20 cellular contexts compared by ENCODE assay signal in genomic region chr17:231966-232807, GRCh38. TPM values are rescaled to one million over a fixed set of nuclear protein-coding genes. Genes with fewer than 3 reads are reported as not detected.
DNase-seq lines count a peak whose midpoint lies in the region; ATAC-seq, FAIRE-seq and TF ChIP-seq lines count a peak whose summit lies in the region.
"Had no signal": no experiment of that assay in that cellular context is flagged by ENCODE, and none has a peak within 500 bp of the region (broad histone marks: within the 10 kb centered on the region; RNA-seq: fewer than 3 reads in every experiment).

No MANE protein-coding gene starts in this region.

- no peaks in the 10 kb centered on the region for H3K36me3 Mint-ChIP-seq in chondrocyte (ENCODE audit: low read depth)
- H3K36me3 Mint-ChIP-seq: activated naive CD8-positive, alpha-beta T cell had no signal

- H3K27ac ChIP-seq in OCI-LY1 (ENCODE audit: low read depth, low read length, poor library complexity, severe bottlenecking) (peak overlapping the region; percentile 99), lung (ENCODE audit: low read depth in 1 of 2, low read length in 1 of 2) (peak overlapping the region; percentile 20 to 50), skeletal muscle tissue (ENCODE audit: low read depth, low read length) (peak overlapping the region; percentile 81), PC-9 (no peak overlapping the region)
- H3K27ac ChIP-seq: testis had no signal

- H3K27me3 Mint-ChIP-seq in chondrocyte (ENCODE audit: low read depth), result no peaks in the 10 kb centered on the region
- H3K27me3 Mint-ChIP-seq: activated naive CD8-positive, alpha-beta T cell had no signal

- CTCF ChIA-PET in PC-9 (lab: Charles Lee), result interaction anchor here (0.5 to 0.6 kb wide), 2 partner anchors 35 to 152 kb away, joined by 3 read pairs; no protein-coding TSS in a partner anchor

- H2AFZ ChIP-seq in OCI-LY1 (ENCODE audit: low read length) (no peak overlapping the region), PC-9 (no peak overlapping the region)

- H3K36me3 ChIP-seq in OCI-LY1 (ENCODE audit: insufficient read depth, low read length) (no peaks in the 10 kb centered on the region), lung (ENCODE audit: control insufficient read depth in 2 of 2, insufficient read depth in 2 of 2, low read length in 2 of 2) (peaks cover 0 to 2% of the 10 kb centered on the region in 2 donors), skeletal muscle tissue (ENCODE audit: control insufficient read depth in 3 of 3, insufficient read depth in 3 of 3, low read length in 3 of 3) (no peaks in the 10 kb centered on the region), PC-9 (ENCODE audit: low read depth) (no peaks in the 10 kb centered on the region)
- H3K36me3 ChIP-seq: BE2C, cardiac muscle cell had no signal

- no peaks in the 10 kb centered on the region for H3K79me2 ChIP-seq in OCI-LY1 (ENCODE audit: insufficient read depth, low read length)
- H3K79me2 ChIP-seq in PC-9 (ENCODE audit: low read depth), result no peaks in the 10 kb centered on the region

- no peak overlapping the region for H3K4me3 Mint-ChIP-seq in chondrocyte (ENCODE audit: unreplicated experiment)
- H3K4me3 Mint-ChIP-seq: activated naive CD8-positive, alpha-beta T cell had no signal

- intact Hi-C loops in PC-9 (cut with micrococcal nuclease; ENCODE audit: unreplicated experiment), result no loop called here

- BruUV-seq in PC-9 (replicated peaks; lab: Mats Ljungman, UMichigan), result no TSS peak

- H3K4me1 Mint-ChIP-seq in chondrocyte (ENCODE audit: low read depth), result peaks cover 5% of the 10 kb centered on the region

- ATAC-seq in lung (ENCODE audit: insufficient read depth, low FRiP score), result no peak
- no peak for ATAC-seq in esophagus mucosa
- ATAC-seq: HCT116 had no signal

- H3K9me2 ChIP-seq in OCI-LY1 (ENCODE audit: low read depth, low read length) (no peaks in the 10 kb centered on the region), PC-9 (ENCODE audit: insufficient read depth) (no peaks in the 10 kb centered on the region)

- no peaks in the 10 kb centered on the region for H3K9me3 Mint-ChIP-seq in chondrocyte (ENCODE audit: low read depth)

- H4K20me1 ChIP-seq in OCI-LY1 (ENCODE audit: insufficient read depth, low read length) (no peaks in the 10 kb centered on the region), PC-9 (ENCODE audit: insufficient read depth) (no peaks in the 10 kb centered on the region)

- H3K4me3 ChIP-seq in OCI-LY1 (ENCODE audit: low read depth, low read length, poor library complexity, severe bottlenecking), result peak overlapping the region; percentile 26
- H3K4me3 ChIP-seq in lung, result no peak overlapping the region
- no peak overlapping the region for H3K4me3 ChIP-seq in skeletal muscle tissue (ENCODE audit: low read length in 3 of 3)
- no peak overlapping the region for H3K4me3 ChIP-seq in PC-9
- H3K4me3 ChIP-seq: cardiac muscle cell, testis had no signal

- no peak for FAIRE-seq in D721Med (lab: Jason Lieb, UNC)

- H3F3A ChIP-seq in OCI-LY1 (ENCODE audit: insufficient read depth, low read length) (peaks cover 10% of the 10 kb centered on the region; the same call in 1 of the 2 replicates), PC-9 (ENCODE audit: insufficient read depth, low read depth) (no peaks in the 10 kb centered on the region)

- POLR2A ChIA-PET in PC-9 (lab: Charles Lee; ENCODE audit: unreplicated experiment), result interaction anchor here (0.6 kb wide), 1 partner anchor 645 kb away, joined by 3 read pairs; no protein-coding TSS in a partner anchor

- H3K27me3 ChIP-seq in OCI-LY1 (ENCODE audit: insufficient read depth, low read length) (no peaks in the 10 kb centered on the region), lung (ENCODE audit: control insufficient read depth, insufficient read depth) (no peaks in the 10 kb centered on the region), skeletal muscle tissue (ENCODE audit: control insufficient read depth in 3 of 3, insufficient read depth in 3 of 3, low read length in 3 of 3) (no peaks in the 10 kb centered on the region), PC-9 (ENCODE audit: insufficient read depth, low read depth) (no peaks in the 10 kb centered on the region)
- H3K27me3 ChIP-seq: BE2C, cardiac muscle cell, testis had no signal

- peak overlapping the region; percentile 58 for H3K4me2 ChIP-seq in OCI-LY1 (ENCODE audit: low read length)
- no peak overlapping the region for H3K4me2 ChIP-seq in PC-9

- H3K4me1 ChIP-seq in OCI-LY1 (ENCODE audit: insufficient read depth, low read length, severe bottlenecking) (peaks cover 46% of the 10 kb centered on the region), lung (ENCODE audit: control insufficient read depth in 2 of 2, insufficient read depth in 2 of 2, low read length in 2 of 2) (peaks cover 0 to 3% of the 10 kb centered on the region in 2 donors), skeletal muscle tissue (ENCODE audit: control insufficient read depth in 3 of 3, insufficient read depth in 3 of 3, low read length in 3 of 3) (peaks cover 0 to 8% (median 3%) of the 10 kb centered on the region in 3 donors), PC-9 (replicated peaks; ENCODE audit: insufficient read depth) (no peaks in the 10 kb centered on the region)
- H3K4me1 ChIP-seq: BE2C, testis had no signal

- TF ChIP-seq CTCF in OCI-LY1 (IDR thresholded peaks at IDR 0.05; ENCODE audit: low read length), result no peak
- no peak for TF ChIP-seq CTCF in chondrocyte (IDR thresholded peaks at IDR 0.05)
- no peak for TF ChIP-seq CTCF in lung (IDR thresholded peaks at IDR 0.05; ENCODE audit: control extremely low read depth, extremely low read depth)
- no peak for TF ChIP-seq CTCF in D721Med (IDR thresholded peaks at IDR 0.05; ENCODE audit: insufficient read depth, missing control alignments)
- TF ChIP-seq CTCF in PC-9 (conservative IDR thresholded peaks at IDR 0.05), result no peak

- DNase-seq in chondrocyte (ENCODE audit: low spot score) (peak; percentile 64), lung (ENCODE audit: low spot score) (no peak), D721Med (ENCODE audit: insufficient read length, low spot score) (no peak), PC-9 (no peak), SIG-M5 treated with dmso at 0.1 percent for 504 hours (lab: John Stamatoyannopoulos, UW; ENCODE audit: unreplicated experiment) (no peak)
- DNase-seq: activated CD4-positive, alpha-beta T cell treated with anti-CD3 and anti-CD28 coated beads, Interleukin-2, amount 50 U/mL, for 1 hour; activated T-cell treated with anti-CD3 and anti-CD28 coated beads, Interleukin-2, amount 50 U/mL, for 1 hour; BE2C; effector memory CD4-positive, alpha-beta T cell; Kasumi-1; NCI-H1417 treated with DMSO at 0.1 percent for 48 hours; NCI-H2171; stimulated activated CD4-positive, alpha-beta T cell treated with anti-CD3 and anti-CD28 coated beads, Interleukin-2, amount 100 ng/mL, for 24 hours; testis had no signal

- WGBS in lung, 2 donors, result 82 to 83% methylated on average over 24 of the region's 24 CpGs

- H3K9ac ChIP-seq in OCI-LY1 (ENCODE audit: low read length) (peak overlapping the region; percentile 55), skeletal muscle tissue (ENCODE audit: low read depth in 1 of 3, low read length in 3 of 3) (peak overlapping the region in 1 of 3 donors; percentile 32)

- H3K27ac Mint-ChIP-seq in chondrocyte (ENCODE audit: unreplicated experiment), result no peak overlapping the region
- H3K27ac Mint-ChIP-seq: activated naive CD8-positive, alpha-beta T cell had no signal

- no peaks in the 10 kb centered on the region for H3K9me3 ChIP-seq in OCI-LY1 (ENCODE audit: low read length)
- H3K9me3 ChIP-seq in lung (ENCODE audit: control insufficient read depth in 2 of 2, insufficient read depth in 1 of 2, low read length in 1 of 2), result no peaks in the 10 kb centered on the region
- no peaks in the 10 kb centered on the region for H3K9me3 ChIP-seq in skeletal muscle tissue (ENCODE audit: control insufficient read depth in 3 of 3, low read length in 3 of 3)
- H3K9me3 ChIP-seq in PC-9 (ENCODE audit: insufficient read depth, low read depth), result no peaks in the 10 kb centered on the region
- H3K9me3 ChIP-seq: BE2C, testis had no signal

RNA-seq across cellular contexts. Expression of gene DOC2B, which starts 50.7 kb away (rescaled TPM):
- total RNA-seq in chondrocyte (0.31 to 0.64 TPM (median 0.32 TPM) in 3 replicates), lung (1 to 10 TPM; 5.1 to 7.5 TPM), skeletal muscle tissue (2.1 TPM), PC-9 (2021) (not detected in 2 replicates), esophagus mucosa (32.5 TPM)
- 1 to 10 TPM; 3.0 to 5.5 TPM for polyA plus RNA-seq in lung
